ENCODE assay signal across 1 cellular context in genomic region chr3:186997061-186998054, GRCh38.
TF ChIP-seq lines count a peak whose summit lies in the region.

No MANE protein-coding gene starts in this region.

TF ChIP-seq in GM23338, 12 proteins besides CTCF, POLR2A, EP300 and RAD21 (continued from another document):
- TF ChIP-seq ZNF462 (CRISPR knock-in tag; IDR thresholded peaks at IDR 0.05) (no peak), JUNB (IDR thresholded peaks at IDR 0.05; ENCODE audit: unreplicated experiment) (no peak), EZH2 (IDR thresholded peaks at IDR 0.05; ENCODE audit: low read depth, unreplicated experiment) (no peak), ETS1 (IDR thresholded peaks at IDR 0.05) (no peak), NANOG (IDR thresholded peaks at IDR 0.05; ENCODE audit: borderline replicate concordance) (no peak)
